ENCODE assay signal across 1 cellular context in genomic region chr6:137866914-137867684, GRCh38.
A peak's percentile ranks its signal among the peaks of the same experiment; 100 is the strongest.
TF ChIP-seq lines count a peak whose summit lies in the region.

Gene TNFAIP3, plus strand, starts transcription at chr6:137867259. Its CDS starts 3,969 bp downstream, at chr6:137871228.

TF ChIP-seq in GM12878, 131 proteins besides CTCF, POLR2A, EP300 and RAD21 (continued from another document and continues in another):
- TF ChIP-seq RELB (IDR thresholded peaks at IDR 0.05; ENCODE audit: low read depth) (peak; percentile 96), TCF12 (IDR thresholded peaks at IDR 0.05; ENCODE audit: low read depth, low read length) (peak; percentile 72; the same call in 1 of the 2 replicates), ELK1 (IDR thresholded peaks at IDR 0.05; ENCODE audit: low read depth, low read length) (no peak), HDGF (IDR thresholded peaks at IDR 0.05) (peak; percentile 39; the same call in 1 of the 2 replicates), E2F8 (IDR thresholded peaks at IDR 0.05; ENCODE audit: low read depth, partially characterized antibody) (no peak), SREBF1 (IDR thresholded peaks at IDR 0.05; ENCODE audit: low read length) (no peak), RB1 (IDR thresholded peaks at IDR 0.05; ENCODE audit: borderline replicate concordance) (peak; percentile 36; the same call in 1 of the 2 replicates), RAD51 (IDR thresholded peaks at IDR 0.05) (peak; percentile 99), JUNB (IDR thresholded peaks at IDR 0.05) (peak; percentile 74), NFYA (IDR thresholded peaks at IDR 0.05; ENCODE audit: borderline replicate concordance, low read depth, low read length) (no peak), ZNF384 (IDR thresholded peaks at IDR 0.05; ENCODE audit: borderline replicate concordance, low read depth, low read length) (no peak), SPI1 (IDR thresholded peaks at IDR 0.05; ENCODE audit: borderline replicate concordance, insufficient read depth, low read depth, low read length) (no peak), PAX8 (IDR thresholded peaks at IDR 0.05) (no peak), SUZ12 (IDR thresholded peaks at IDR 0.05; ENCODE audit: unreplicated experiment) (no peak), HCFC1 (IDR thresholded peaks at IDR 0.05; ENCODE audit: low read length) (peak; percentile 26), ZBTB11 (CRISPR knock-in tag; IDR thresholded peaks at IDR 0.05) (peak; percentile 72; the same call in 1 of the 2 replicates), MTA2 (IDR thresholded peaks at IDR 0.05; ENCODE audit: low read depth) (no peak), NFXL1 (IDR thresholded peaks at IDR 0.05; ENCODE audit: borderline replicate concordance) (no peak), GATAD2B (conservative IDR thresholded peaks at IDR 0.05; ENCODE audit: low read depth) (no peak; the same call in none of the 2 replicates), ZBTB40 (IDR thresholded peaks at IDR 0.05; ENCODE audit: borderline replicate concordance) (no peak), ATF3 (IDR thresholded peaks at IDR 0.05; ENCODE audit: borderline replicate concordance, extremely low read depth, low read depth, low read length) (0 out of 2 replicates have a peak, but pooled peaks have one; percentile 67), BCL11A (IDR thresholded peaks at IDR 0.05; ENCODE audit: low read depth, low read length) (peak; percentile 15; the same call in 1 of the 2 replicates), JUND (IDR thresholded peaks at IDR 0.05; ENCODE audit: low read depth, low read length) (peak; percentile 71; the same call in 1 of the 2 replicates), SMAD5 (IDR thresholded peaks at IDR 0.05; ENCODE audit: low read depth) (peak; percentile 73; the same call in 1 of the 2 replicates), WRNIP1 (IDR thresholded peaks at IDR 0.05; ENCODE audit: borderline replicate concordance, low read depth, low read length) (no peak), SIX5 (IDR thresholded peaks at IDR 0.05; ENCODE audit: low read depth, low read length, severe bottlenecking) (no peak), MEF2A (IDR thresholded peaks at IDR 0.05; ENCODE audit: insufficient read depth, low read depth, low read length) (peak; percentile 76), SKIL (IDR thresholded peaks at IDR 0.05; ENCODE audit: low read depth, poor library complexity, severe bottlenecking) (peak; percentile 6), KAT2A (conservative IDR thresholded peaks at IDR 0.05; ENCODE audit: control insufficient read depth, low read depth, low read length) (no peak), ZBTB33 (IDR thresholded peaks at IDR 0.05) (no peak), ESRRA (IDR thresholded peaks at IDR 0.05; ENCODE audit: low read length) (no peak), HSF1 (IDR thresholded peaks at IDR 0.05; ENCODE audit: low read depth, low read length) (no peak), ZBED1 (IDR thresholded peaks at IDR 0.05; ENCODE audit: borderline replicate concordance) (peak; percentile 86; the same call in 1 of the 2 replicates), DPF2 (IDR thresholded peaks at IDR 0.05) (peak; percentile 83), FOXK2 (IDR thresholded peaks at IDR 0.05) (no peak), CHD1 (IDR thresholded peaks at IDR 0.05; ENCODE audit: low read depth, low read length) (no peak; the same call in 1 of the 2 replicates), FOXM1 (IDR thresholded peaks at IDR 0.05; ENCODE audit: low read depth, low read length) (no peak; the same call in none of the 2 replicates), CHD4 (IDR thresholded peaks at IDR 0.05) (no peak), IRF3 (IDR thresholded peaks at IDR 0.05) (no peak), YY1 (IDR thresholded peaks at IDR 0.05; ENCODE audit: low read depth, low read length) (peak; percentile 76; the same call in 1 of the 2 replicates), LARP7 (IDR thresholded peaks at IDR 0.05) (peak; percentile 96)
